24 cellular contexts compared by ENCODE assay signal in genomic region chr3:187686874-187687273, GRCh38. TPM values are rescaled to one million over a fixed set of nuclear protein-coding genes. Genes with fewer than 3 reads are reported as not detected.
A peak's percentile ranks its signal among the peaks of the same experiment; 100 is the strongest.
DNase-seq lines count a peak whose midpoint lies in the region; ATAC-seq, FAIRE-seq and TF ChIP-seq lines count a peak whose summit lies in the region.
"Had no signal": no experiment of that assay in that cellular context is flagged by ENCODE, and none has a peak within 500 bp of the region (broad histone marks: within the 10 kb centered on the region; RNA-seq: fewer than 3 reads in every experiment).

No MANE protein-coding gene starts in this region.

- H3K4me1 ChIP-seq in IMR-90 (ENCODE audit: control insufficient read depth, insufficient read depth, low read length): no peaks in the 10 kb centered on the region
- no peaks in the 10 kb centered on the region for H3K4me1 ChIP-seq in foreskin keratinocyte
- H3K4me1 ChIP-seq: BE2C, BLaER1 had no signal

- no peak overlapping the region for H3K56ac ChIP-seq in IMR-90 (ENCODE audit: extremely low read depth, insufficient read depth, low read length)

- H4K8ac ChIP-seq in IMR-90 (ENCODE audit: low read depth in 2 of 2, low read length in 2 of 2): no peak overlapping the region

- no TSS peak for BruUV-seq in IMR-90 (replicated peaks; lab: Mats Ljungman, UMichigan)

- H2BK20ac ChIP-seq in IMR-90 (ENCODE audit: low read depth, low read length): no peak overlapping the region

- H3K36me3 ChIP-seq in IMR-90 (ENCODE audit: control insufficient read depth, insufficient read depth, low read length) (no peaks in the 10 kb centered on the region), bronchial epithelial cell (ENCODE audit: control insufficient read depth, insufficient read depth, low read length) (no peaks in the 10 kb centered on the region)
- H3K36me3 ChIP-seq: BE2C, BLaER1 had no signal

- no peak overlapping the region for H4K91ac ChIP-seq in IMR-90 (ENCODE audit: insufficient read depth, low read depth, low read length)

- in situ Hi-C loops in IMR-90 (cut with MboI; ENCODE audit: low sequenced_read_pairs): no loop called here
- in situ Hi-C loops in GM13977 (cut with MboI; ENCODE audit: low pct_unique_long_range_greater_than_20kb, low sequenced_read_pairs, unreplicated experiment): no loop called here

- H3K9ac ChIP-seq in IMR-90 (ENCODE audit: low read depth, low read length): no peak overlapping the region
- H3K9ac ChIP-seq: BLaER1 had no signal

- dilution Hi-C loops in IMR-90 (cut with HindIII; ENCODE audit: low sequenced_read_pairs, unreplicated experiment): loop anchor here (25.0 kb wide), 2 partner anchors 375 to 475 kb away; no protein-coding TSS in a partner anchor

- H2AK5ac ChIP-seq in IMR-90 (ENCODE audit: low read depth, low read length): no peak overlapping the region

- POLR2A ChIA-PET in IMR-90 (lab: Charles Lee; ENCODE audit: unreplicated experiment): no interaction called here

- no peaks in the 10 kb centered on the region for H3K79me1 ChIP-seq in IMR-90 (ENCODE audit: low read depth in 1 of 2, low read length in 2 of 2)

- DNase-seq in IMR-90: no peak
- DNase-seq in bronchial epithelial cell (ENCODE audit: low read depth): peak; percentile 17
- DNase-seq in foreskin keratinocyte: peak; percentile 14 to 40
- no peak for DNase-seq in GM13977 (ENCODE audit: low spot score)
- DNase-seq in D721Med (ENCODE audit: insufficient read length, low spot score): no peak
- DNase-seq in NCI-H1048 (lab: John Stamatoyannopoulos, UW): no peak
- DNase-seq: 8988T; ACHN; BE2C; C1 segment of cervical spinal cord; CD4-positive, alpha-beta memory T cell; CD4-positive, CD25-positive, alpha-beta regulatory T cell; CD8-positive, alpha-beta memory T cell; COR-L47; DMS79 treated with DMSO at 0.1 percent for 48 hours; GF-D8 had no signal

- H4K5ac ChIP-seq in IMR-90 (ENCODE audit: low read depth, low read length): no peak overlapping the region

- no peak for TF ChIP-seq POLR2A in IMR-90 (IDR thresholded peaks at IDR 0.05; ENCODE audit: low read depth, low read length)

- CTCF ChIA-PET in IMR-90 (lab: Yijun Ruan, JAX): interaction anchor here (1.0 to 1.5 kb wide), 3 partner anchors 12 to 367 kb away, joined by 3 to 7 read pairs (median 3); no protein-coding TSS in a partner anchor

- TF ChIP-seq RAD21 in IMR-90 (IDR thresholded peaks at IDR 0.05; ENCODE audit: low read length): no peak

- H3K23ac ChIP-seq in IMR-90 (ENCODE audit: low read depth, low read length): no peak overlapping the region

- H3K9me3 ChIP-seq in IMR-90 (ENCODE audit: control insufficient read depth, insufficient read depth, low read length): peaks cover 7% of the 10 kb centered on the region; the same call in 1 of the 2 replicates
- H3K9me3 ChIP-seq: BE2C had no signal

- no CpG with 5 or more reads among the region's 1 CpG for whole genome bisulfite sequencing in IMR-90 (ENCODE audit: extremely low coverage in 2 of 2, insufficient read length in 1 of 2), 2 experiments

- intact Hi-C loops in IMR-90 (cut with micrococcal nuclease): no loop called here

- H4K20me1 ChIP-seq in IMR-90 (ENCODE audit: insufficient read depth, low read length): no peaks in the 10 kb centered on the region
- H4K20me1 ChIP-seq: BLaER1 had no signal

- H3K27me3 ChIP-seq in IMR-90 (ENCODE audit: control insufficient read depth, insufficient read depth, low read length) (peaks cover 14% of the 10 kb centered on the region), bronchial epithelial cell (ENCODE audit: control insufficient read depth, insufficient read depth, low read length) (peaks cover 3% of the 10 kb centered on the region), foreskin keratinocyte (peaks cover 8% of the 10 kb centered on the region)
- H3K27me3 ChIP-seq: BLaER1 had no signal

- FAIRE-seq in bronchial epithelial cell (lab: Jason Lieb, UNC) (no peak), D721Med (lab: Jason Lieb, UNC) (no peak)
- FAIRE-seq: A204.1, G401.6, GM12891, GM18507 had no signal

- H3K27ac ChIP-seq in IMR-90 (ENCODE audit: insufficient read depth, low read length) (no peak overlapping the region), foreskin keratinocyte (no peak overlapping the region)
- H3K27ac ChIP-seq: BLaER1 had no signal

- no peak overlapping the region for H3K14ac ChIP-seq in IMR-90 (replicated peaks; ENCODE audit: low read depth, low read length)

- H3K18ac ChIP-seq in IMR-90 (ENCODE audit: low read depth, low read length): no peak overlapping the region

- no peak overlapping the region for H2AK9ac ChIP-seq in IMR-90 (replicated peaks; ENCODE audit: low read depth, low read length, poor library complexity)

- no peak overlapping the region for H3K4me2 ChIP-seq in IMR-90 (ENCODE audit: low read depth, low read length)
- H3K4me2 ChIP-seq: BLaER1 had no signal

- no peak overlapping the region for H2BK15ac ChIP-seq in IMR-90 (ENCODE audit: low read depth, low read length)

- no peak for TF ChIP-seq CTCF in IMR-90 (conservative IDR thresholded peaks at IDR 0.05; ENCODE audit: low read depth, low read length)
- no peak for TF ChIP-seq CTCF in bronchial epithelial cell (IDR thresholded peaks at IDR 0.05; ENCODE audit: insufficient read depth, low read length, severe bottlenecking)
- TF ChIP-seq CTCF in foreskin keratinocyte (conservative IDR thresholded peaks at IDR 0.05): no peak
- TF ChIP-seq CTCF in GM13977 (IDR thresholded peaks at IDR 0.05; ENCODE audit: extremely low read depth, insufficient read depth, missing control alignments): no peak
- TF ChIP-seq CTCF in D721Med (IDR thresholded peaks at IDR 0.05; ENCODE audit: insufficient read depth, missing control alignments): no peak

- H2AFZ ChIP-seq in IMR-90 (replicated peaks; ENCODE audit: low read length, poor library complexity): no peak overlapping the region

- no peak overlapping the region for H3K4ac ChIP-seq in IMR-90 (ENCODE audit: low read depth, low read length)

- no peak overlapping the region for H2BK120ac ChIP-seq in IMR-90 (ENCODE audit: low read depth, low read length)

- H3K9me1 ChIP-seq in IMR-90 (ENCODE audit: insufficient read depth, low read length): no peaks in the 10 kb centered on the region

- no peak overlapping the region for H2BK5ac ChIP-seq in IMR-90 (ENCODE audit: low read depth, low read length, poor library complexity, severe bottlenecking)

- no peak overlapping the region for H3K4me3 ChIP-seq in IMR-90 (ENCODE audit: insufficient read depth, low read depth, low read length)
- no peak overlapping the region for H3K4me3 ChIP-seq in bronchial epithelial cell (ENCODE audit: low read depth, low read length)
- H3K4me3 ChIP-seq: BLaER1 had no signal

- no peak for ATAC-seq in IMR-90 (ENCODE audit: low read depth)
- no peak for ATAC-seq in foreskin keratinocyte

TF ChIP-seq in IMR-90, 13 proteins besides CTCF, POLR2A, EP300 and RAD21:
- TF ChIP-seq CEBPB (IDR thresholded peaks at IDR 0.05; ENCODE audit: low read depth, low read length) (peak; percentile 58; the same call in 1 of the 2 replicates), MXI1 (IDR thresholded peaks at IDR 0.05; ENCODE audit: borderline replicate concordance, low read depth, low read length) (no peak), FOS (IDR thresholded peaks at IDR 0.05; ENCODE audit: low read depth, low read length) (no peak), CHD1 (IDR thresholded peaks at IDR 0.05; ENCODE audit: low read depth, low read length) (no peak)

RNA-seq across cellular contexts. Expression of gene RTP2, which starts 15.5 kb away (rescaled TPM):
- total RNA-seq in IMR-90 (2012; rRNA removed) (not detected in 2 replicates), bronchial epithelial cell (not detected in 2 replicates), foreskin keratinocyte (not detected in 2 replicates)
- polyA plus RNA-seq in IMR-90 (2012; rRNA removed) (not detected in 2 replicates), foreskin keratinocyte (not detected in 2 replicates)
- polyA plus RNA-seq in IMR-90 (2012; cell fraction: cytosol; rRNA removed): not detected in 2 replicates
- polyA plus RNA-seq in IMR-90 (2012; cell fraction: nucleus; rRNA removed; ENCODE audit: low replicate concordance): not detected in 2 replicates
- total RNA-seq: A673; CD4-positive, alpha-beta memory T cell; CD4-positive, CD25-positive, alpha-beta regulatory T cell; CD8-positive, alpha-beta memory T cell had no signal
- polyA plus RNA-seq: AG04450; CD14-positive monocyte; CD4-positive, alpha-beta memory T cell; CD4-positive, CD25-positive, alpha-beta regulatory T cell; CD8-positive, alpha-beta memory T cell had no signal

RNA-seq across cellular contexts. Expression of gene SST, which starts 16.7 kb away (rescaled TPM):
- total RNA-seq in IMR-90 (2012; rRNA removed) (not detected in 2 replicates), bronchial epithelial cell (not detected in 2 replicates), foreskin keratinocyte (not detected in 2 replicates)
- polyA plus RNA-seq in IMR-90 (2012; rRNA removed) (not detected in 2 replicates), foreskin keratinocyte (not detected in 2 replicates)
- polyA plus RNA-seq in IMR-90 (2012; cell fraction: cytosol; rRNA removed): not detected in 2 replicates
- polyA plus RNA-seq in IMR-90 (2012; cell fraction: nucleus; rRNA removed; ENCODE audit: low replicate concordance): not detected in 2 replicates
- total RNA-seq: A673; CD4-positive, alpha-beta memory T cell; CD4-positive, CD25-positive, alpha-beta regulatory T cell; CD8-positive, alpha-beta memory T cell had no signal
- polyA plus RNA-seq: AG04450; CD14-positive monocyte; CD4-positive, alpha-beta memory T cell; CD4-positive, CD25-positive, alpha-beta regulatory T cell; CD8-positive, alpha-beta memory T cell had no signal

RNA-seq across cellular contexts. Expression of gene BCL6, which starts 58.4 kb away (rescaled TPM):
- 21.4 and 22.6 TPM in 2 replicates for total RNA-seq in IMR-90 (2012; rRNA removed)
- polyA plus RNA-seq in IMR-90 (2012; rRNA removed): 19.7 and 20.4 TPM in 2 replicates
- 10.4 and 12.0 TPM in 2 replicates for polyA plus RNA-seq in IMR-90 (2012; cell fraction: cytosol; rRNA removed)
- polyA plus RNA-seq in IMR-90 (2012; cell fraction: nucleus; rRNA removed; ENCODE audit: low replicate concordance): 66.2 and 89.5 TPM in 2 replicates
- 6.8 and 9.0 TPM in 2 replicates for total RNA-seq in bronchial epithelial cell
- 7.1 and 7.7 TPM in 2 replicates for total RNA-seq in foreskin keratinocyte
- polyA plus RNA-seq in foreskin keratinocyte: 1.9 and 2.3 TPM in 2 replicates

Comparison
In these comparisons a context has a peak if more than half of its experiments do, and no peak if none do; other contexts are left out.
1. DNase-seq: peak in bronchial epithelial cell (single experiment) and foreskin keratinocyte (2 of 2); none in IMR-90 (single experiment), GM13977 (single experiment), D721Med (single experiment) and NCI-H1048 (single experiment).